In the genomic region with DNA sequence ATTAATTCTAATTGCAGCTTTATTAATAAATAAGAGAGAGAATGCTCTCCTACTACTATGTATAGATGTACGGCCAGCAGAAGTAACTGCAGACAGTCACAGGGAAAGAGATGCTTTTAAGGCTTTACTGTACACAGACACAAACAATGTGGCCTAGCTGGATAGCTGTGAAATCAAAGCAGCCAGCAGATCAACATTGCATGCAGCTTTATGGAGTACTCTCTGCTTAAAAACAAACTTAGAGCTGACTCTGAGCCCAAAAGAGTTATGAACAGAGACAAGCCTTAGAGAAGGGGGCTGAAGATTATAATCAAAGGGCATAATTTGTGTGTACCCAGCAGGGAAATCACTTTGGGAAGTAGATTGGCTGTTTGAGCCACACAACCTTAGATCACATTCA, we compare ENCODE assay signal across 25 cellular contexts. TPM values are rescaled to one million over a fixed set of nuclear protein-coding genes. Genes with fewer than 3 reads are reported as not detected.
"Had no signal": no experiment of that assay in that cellular context is flagged by ENCODE, and none has a peak within 500 bp of the region (broad histone marks: within the 10 kb centered on the region; RNA-seq: fewer than 3 reads in every experiment).

No MANE protein-coding gene starts in this region.

- DNase-seq: activated CD4-positive, alpha-beta T cell treated with anti-CD3 and anti-CD28 coated beads for 48 hours; activated CD4-positive, CD25-positive, alpha-beta regulatory T cell; activated CD8-positive, alpha-beta memory T cell treated with anti-CD3 and anti-CD28 coated beads, Interleukin-2, amount 50 U/mL, for 4 hours; activated CD8-positive, alpha-beta T cell treated with anti-CD3 and anti-CD28 coated beads, Interleukin-2, amount 10 ng/mL, durations not matched to agents 7 days and 5 days; activated effector memory CD4-positive, alpha-beta T cell treated with Interleukin-2 at 50 U/mL for 16 hours; activated naive CD4-positive, alpha-beta T cell treated with anti-CD3 and anti-CD28 coated beads, Interleukin-2, amount 10 ng/mL, durations not matched to agents 7 days and 5 days; activated naive CD8-positive, alpha-beta T cell treated with anti-CD3 and anti-CD28 coated beads, Interleukin-2, amount 50 U/mL, for 24 hours; activated T-cell treated with anti-CD3 and anti-CD28 coated beads, Interleukin-2, amount 50 U/mL, for 4 hours; brain microvascular endothelial cell; central memory CD4-positive, alpha-beta T cell; colonic mucosa; endodermal cell; foreskin fibroblast; hypothalamus; islet precursor cell; left colon; lower lobe of right lung; nucleus accumbens; posterior cingulate gyrus; stimulated activated CD4-positive, alpha-beta T cell treated with anti-CD3 and anti-CD28 coated beads, Interleukin-2, amount 100 ng/mL, for 24 hours; stimulated activated naive CD4-positive, alpha-beta T cell treated with Interleukin-2 at 50 U/mL for 16 hours; transverse colon had no signal

- H3K4me3 ChIP-seq: colonic mucosa, lower lobe of right lung, transverse colon, vagina had no signal

- H3K9me3 ChIP-seq: colonic mucosa, lower lobe of right lung, transverse colon, vagina had no signal

- H3K36me3 ChIP-seq: brain microvascular endothelial cell, colonic mucosa, lower lobe of right lung, transverse colon, vagina had no signal

- H3K27ac ChIP-seq: brain microvascular endothelial cell, colonic mucosa, epithelial cell of prostate, lower lobe of right lung, transverse colon, vagina had no signal

- H3K4me1 ChIP-seq: colonic mucosa, lower lobe of right lung, transverse colon, vagina had no signal

- H3K27me3 ChIP-seq: brain microvascular endothelial cell, colonic mucosa, transverse colon, vagina had no signal

RNA-seq across cellular contexts. Expression of gene CADM2, which starts 47.2 kb away (rescaled TPM):
- total RNA-seq: activated T-cell treated with anti-CD3 and anti-CD28 coated beads, Interleukin-2, amount 50 U/mL, for 4 hours; natural killer cell treated with Interleukin-12 subunit alpha and Interleukin-12 subunit beta and Interleukin-15 and Interleukin-18, amount 100 ng/mL, for 72 hours had no signal
